28 cellular contexts compared by ENCODE assay signal in genomic region chr13:34627499-34627898, GRCh38.
DNase-seq lines count a peak whose midpoint lies in the region; ATAC-seq and TF ChIP-seq lines count a peak whose summit lies in the region.
"Had no signal": no experiment of that assay in that cellular context is flagged by ENCODE, and none has a peak within 500 bp of the region (broad histone marks: within the 10 kb centered on the region; RNA-seq: fewer than 3 reads in every experiment).

No MANE protein-coding gene starts in this region.

- DNase-seq in NCI-H1417 (lab: John Stamatoyannopoulos, UW) (peak in 2 of 3 experiments; percentile 37 to 79), NCI-H1417 treated with DMSO at 0.1 percent for 48 hours (lab: John Stamatoyannopoulos, UW) (no peak), NCI-H82 (lab: John Stamatoyannopoulos, UW) (peak; percentile 51), glutamatergic neuron (no peak), neural progenitor cell (ENCODE audit: low spot score) (peak; percentile 68), DMS79 treated with DMSO at 0.1 percent for 48 hours (lab: John Stamatoyannopoulos, UW) (no peak), MCF 10A (ENCODE audit: unreplicated experiment) (no peak)
- DNase-seq: activated B cell treated with CpG ODN at 0.5 μM for 24 hours; activated CD8-positive, alpha-beta memory T cell treated with anti-CD3 and anti-CD28 coated beads, Interleukin-2, amount 10 ng/mL, durations not matched to agents 7 days and 5 days; activated naive CD4-positive, alpha-beta T cell treated with anti-CD3 and anti-CD28 coated beads for 36 hours; activated T-cell treated with anti-CD3 and anti-CD28 coated beads, Interleukin-2, amount 50 U/mL, for 72 hours; adrenal gland; brain microvascular endothelial cell; CD4-positive, CD25-positive, alpha-beta regulatory T cell; IMR-90; NCI-H1092; NCI-H2029 treated with DMSO at 0.1 percent for 48 hours; NCI-H446; nucleus accumbens; psoas muscle; SIG-M5; stimulated activated naive CD8-positive, alpha-beta T cell treated with anti-CD3 and anti-CD28 coated beads, Interleukin-15, Interleukin-2, amounts not matched to agents 100 U/mL and 50 U/mL, for 24 hours; SW 1271; T1000 had no signal

- peaks cover 14% of the 10 kb centered on the region for H3K4me1 ChIP-seq in neural progenitor cell
- H3K4me1 ChIP-seq: adrenal gland, psoas muscle had no signal

- no peak overlapping the region for H3K4me3 Mint-ChIP-seq in glutamatergic neuron (ENCODE audit: unreplicated experiment)
- no peak overlapping the region for H3K4me3 Mint-ChIP-seq in neural progenitor cell
- H3K4me3 Mint-ChIP-seq in MCF 10A (ENCODE audit: unreplicated experiment), result no peak overlapping the region
- H3K4me3 Mint-ChIP-seq: activated B cell treated with CpG ODN at 0.5 μM for 24 hours; activated CD8-positive, alpha-beta memory T cell treated with anti-CD3 and anti-CD28 coated beads, Interleukin-2, amount 10 ng/mL, durations not matched to agents 7 days and 5 days; activated naive CD4-positive, alpha-beta T cell treated with anti-CD3 and anti-CD28 coated beads for 36 hours; activated T-cell treated with anti-CD3 and anti-CD28 coated beads, Interleukin-2, amount 50 U/mL, for 72 hours; CD4-positive, CD25-positive, alpha-beta regulatory T cell; memory B cell had no signal

- no peaks in the 10 kb centered on the region for H3K27me3 ChIP-seq in neural progenitor cell
- H3K27me3 ChIP-seq: adrenal gland, brain microvascular endothelial cell had no signal

- CTCF ChIA-PET in MCF 10A (lab: Yijun Ruan, JAX), result no interaction called here

- H3K4me1 Mint-ChIP-seq in glutamatergic neuron (ENCODE audit: low read depth, unreplicated experiment) (no peaks in the 10 kb centered on the region), neural progenitor cell (peaks cover 30% of the 10 kb centered on the region), MCF 10A (ENCODE audit: insufficient read depth, unreplicated experiment) (no peaks in the 10 kb centered on the region)
- H3K4me1 Mint-ChIP-seq: activated B cell treated with CpG ODN at 0.5 μM for 24 hours; activated CD8-positive, alpha-beta memory T cell treated with anti-CD3 and anti-CD28 coated beads, Interleukin-2, amount 10 ng/mL, durations not matched to agents 7 days and 5 days; CD4-positive, CD25-positive, alpha-beta regulatory T cell; memory B cell had no signal

- no peak overlapping the region for H2AFZ ChIP-seq in neural progenitor cell (replicated peaks)

- intact Hi-C loops in MCF 10A (cut with micrococcal nuclease), result no loop called here

- no peaks in the 10 kb centered on the region for H3K9me3 ChIP-seq in neural progenitor cell (ENCODE audit: low read depth)
- H3K9me3 ChIP-seq: adrenal gland, psoas muscle, thoracic aorta had no signal

- H4K20me1 ChIP-seq in neural progenitor cell (ENCODE audit: low read depth), result no peaks in the 10 kb centered on the region

- peaks cover 10% of the 10 kb centered on the region for H3F3A ChIP-seq in neural progenitor cell (ENCODE audit: low read depth)

- H3K27me3 Mint-ChIP-seq in glutamatergic neuron (ENCODE audit: unreplicated experiment), result no peaks in the 10 kb centered on the region
- peaks cover 14% of the 10 kb centered on the region for H3K27me3 Mint-ChIP-seq in neural progenitor cell (ENCODE audit: insufficient read depth, low read depth)
- no peaks in the 10 kb centered on the region for H3K27me3 Mint-ChIP-seq in MCF 10A (ENCODE audit: insufficient read depth, unreplicated experiment)
- H3K27me3 Mint-ChIP-seq: activated B cell treated with CpG ODN at 0.5 μM for 24 hours; activated CD8-positive, alpha-beta memory T cell treated with anti-CD3 and anti-CD28 coated beads, Interleukin-2, amount 10 ng/mL, durations not matched to agents 7 days and 5 days; CD4-positive, CD25-positive, alpha-beta regulatory T cell; memory B cell had no signal

- no peak overlapping the region for H3K27ac ChIP-seq in neural progenitor cell
- H3K27ac ChIP-seq: adrenal gland, brain microvascular endothelial cell, epithelial cell of prostate, psoas muscle, thoracic aorta had no signal

- no peak for ATAC-seq in GM19452 (IDR thresholded peaks at IDR 0.05; ENCODE audit: unreplicated experiment)
- ATAC-seq: activated CD8-positive, alpha-beta memory T cell treated with anti-CD3 and anti-CD28 coated beads, Interleukin-2, amount 10 ng/mL, durations not matched to agents 7 days and 5 days; activated T-cell treated with anti-CD3 and anti-CD28 coated beads, Interleukin-2, amount 50 U/mL, for 72 hours; psoas muscle; stimulated activated naive CD8-positive, alpha-beta T cell treated with anti-CD3 and anti-CD28 coated beads, Interleukin-15, Interleukin-2, amounts not matched to agents 100 U/mL and 50 U/mL, for 24 hours had no signal

- POLR2A ChIA-PET in MCF 10A (lab: Yijun Ruan, JAX), result interaction anchor here (1.8 kb wide), 1 partner anchor 10 kb away, joined by 3 read pairs; no protein-coding TSS in a partner anchor

- no peak overlapping the region for H3K9ac ChIP-seq in neural progenitor cell

- H3K4me2 ChIP-seq in neural progenitor cell, result no peak overlapping the region

- no peaks in the 10 kb centered on the region for H3K79me2 ChIP-seq in neural progenitor cell (ENCODE audit: low read depth)

- H3K9me3 Mint-ChIP-seq in glutamatergic neuron (ENCODE audit: unreplicated experiment) (no peaks in the 10 kb centered on the region), neural progenitor cell (no peaks in the 10 kb centered on the region), MCF 10A (ENCODE audit: unreplicated experiment) (no peaks in the 10 kb centered on the region)
- H3K9me3 Mint-ChIP-seq: activated B cell treated with CpG ODN at 0.5 μM for 24 hours; activated naive CD4-positive, alpha-beta T cell treated with anti-CD3 and anti-CD28 coated beads for 36 hours; activated T-cell treated with anti-CD3 and anti-CD28 coated beads, Interleukin-2, amount 50 U/mL, for 72 hours; memory B cell had no signal

- H3K4me3 ChIP-seq in neural progenitor cell, result no peak overlapping the region
- H3K4me3 ChIP-seq: adrenal gland, psoas muscle, thoracic aorta had no signal

- no TSS peak for BruUV-seq in MCF 10A (replicated peaks; lab: Mats Ljungman, UMichigan)

- H3K36me3 ChIP-seq in neural progenitor cell, result no peaks in the 10 kb centered on the region
- H3K36me3 ChIP-seq: adrenal gland, brain microvascular endothelial cell, thoracic aorta had no signal

- TF ChIP-seq CTCF in glutamatergic neuron (IDR thresholded peaks at IDR 0.05; ENCODE audit: partially characterized antibody, unreplicated experiment) (no peak), neural progenitor cell (IDR thresholded peaks at IDR 0.05) (no peak), MCF 10A (IDR thresholded peaks at IDR 0.05; ENCODE audit: unreplicated experiment) (no peak)

- no peaks in the 10 kb centered on the region for H3K36me3 Mint-ChIP-seq in glutamatergic neuron (ENCODE audit: unreplicated experiment)
- no peaks in the 10 kb centered on the region for H3K36me3 Mint-ChIP-seq in neural progenitor cell
- H3K36me3 Mint-ChIP-seq in MCF 10A (ENCODE audit: insufficient read depth, unreplicated experiment), result no peaks in the 10 kb centered on the region
- H3K36me3 Mint-ChIP-seq: activated CD8-positive, alpha-beta memory T cell treated with anti-CD3 and anti-CD28 coated beads, Interleukin-2, amount 10 ng/mL, durations not matched to agents 7 days and 5 days; CD4-positive, CD25-positive, alpha-beta regulatory T cell; memory B cell had no signal

- H3K27ac Mint-ChIP-seq in glutamatergic neuron (ENCODE audit: unreplicated experiment), result peak overlapping the region; percentile 37
- peak overlapping the region; percentile 88 for H3K27ac Mint-ChIP-seq in neural progenitor cell
- H3K27ac Mint-ChIP-seq in MCF 10A (ENCODE audit: low read depth, unreplicated experiment), result no peak overlapping the region
- H3K27ac Mint-ChIP-seq: activated B cell treated with CpG ODN at 0.5 μM for 24 hours; activated CD8-positive, alpha-beta memory T cell treated with anti-CD3 and anti-CD28 coated beads, Interleukin-2, amount 10 ng/mL, durations not matched to agents 7 days and 5 days; activated naive CD4-positive, alpha-beta T cell treated with anti-CD3 and anti-CD28 coated beads for 36 hours; activated T-cell treated with anti-CD3 and anti-CD28 coated beads, Interleukin-2, amount 50 U/mL, for 72 hours; CD4-positive, CD25-positive, alpha-beta regulatory T cell; memory B cell had no signal

Comparison
In these comparisons a context has a peak if more than half of its experiments do, and no peak if none do; other contexts are left out.
1. DNase-seq: peak in NCI-H1417 (2 of 3), NCI-H82 (single experiment) and neural progenitor cell (single experiment); none in NCI-H1417 treated with DMSO at 0.1 percent for 48 hours (single experiment), glutamatergic neuron (single experiment), DMS79 treated with DMSO at 0.1 percent for 48 hours (single experiment) and MCF 10A (single experiment).